In the genomic region with DNA sequence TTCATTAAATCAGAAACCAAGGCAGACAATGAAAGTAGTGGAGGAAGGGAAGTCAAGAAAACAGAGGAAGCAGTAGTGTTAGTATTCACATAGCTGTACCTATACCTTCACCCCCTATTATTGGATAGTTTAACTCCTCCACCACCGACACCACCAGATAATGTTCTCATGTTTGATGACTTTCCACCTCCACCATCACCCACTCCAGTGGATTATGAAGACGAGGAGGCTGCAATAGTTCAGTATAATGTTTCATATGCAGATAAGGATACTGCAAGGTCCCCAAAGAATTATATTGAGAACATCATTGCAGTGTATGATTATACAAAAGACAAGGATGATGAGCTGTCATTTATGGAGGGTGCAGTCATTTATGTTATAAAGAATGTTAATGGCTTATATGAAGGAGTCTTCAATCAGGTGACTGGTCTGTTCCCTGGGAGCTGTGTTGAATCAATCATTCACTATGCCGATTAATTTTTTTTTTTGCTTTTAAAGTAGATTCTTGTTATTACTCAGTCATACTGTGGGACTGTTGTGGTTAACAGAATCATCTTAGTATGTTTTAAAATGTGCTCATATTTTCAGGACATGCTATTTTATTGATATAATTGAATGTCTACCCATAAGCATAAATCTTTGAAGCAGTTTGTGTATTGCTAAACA, we compare ENCODE assay signal across 17 cellular contexts.
A peak's percentile ranks its signal among the peaks of the same experiment; 100 is the strongest.
DNase-seq lines count a peak whose midpoint lies in the region; ATAC-seq lines count a peak whose summit lies in the region.
"Had no signal": no experiment of that assay in that cellular context is flagged by ENCODE, and none has a peak within 500 bp of the region (broad histone marks: within the 10 kb centered on the region; RNA-seq: fewer than 3 reads in every experiment).

No MANE protein-coding gene starts in this region.

- DNase-seq in kidney tubule cell (ENCODE audit: low spot score): peak; percentile 58
- no peak for DNase-seq in NCI-H226
- DNase-seq: activated CD4-positive, alpha-beta T cell treated with anti-CD3 and anti-CD28 coated beads, Interleukin-2, amount 50 U/mL, for 4 hours; activated gamma-delta T cell; CD8-positive, alpha-beta T cell; head of caudate nucleus; left ventricle myocardium inferior; midbrain; Peyer's patch; WERI-Rb-1 had no signal

- ATAC-seq in GM18511 (IDR thresholded peaks at IDR 0.05; ENCODE audit: unreplicated experiment) (peak; percentile 53), GM19467 (IDR thresholded peaks at IDR 0.05; ENCODE audit: unreplicated experiment) (peak; percentile 37), HG03108 (IDR thresholded peaks at IDR 0.05; ENCODE audit: unreplicated experiment) (peak; percentile 36), HG03565 (IDR thresholded peaks at IDR 0.05; ENCODE audit: unreplicated experiment) (no peak), GM21526 (IDR thresholded peaks at IDR 0.05; ENCODE audit: low FRiP score, unreplicated experiment) (no peak)
- ATAC-seq: CD8-positive, alpha-beta T cell; sciatic nerve; stimulated activated memory B cell treated with anti-CD40 and anti-IgM and Interleukin-4, amounts not matched to agents 10 μg/mL and 1 μg/mL and 100 μg/mL, for 72 hours had no signal

Comparison
In these comparisons a context has a peak if more than half of its experiments do, and no peak if none do; other contexts are left out.
1. ATAC-seq: peak in GM18511 (single experiment), GM19467 (single experiment) and HG03108 (single experiment); none in HG03565 (single experiment) and GM21526 (single experiment).